ENCODE assay signal across 17 cellular contexts in the genomic region with DNA sequence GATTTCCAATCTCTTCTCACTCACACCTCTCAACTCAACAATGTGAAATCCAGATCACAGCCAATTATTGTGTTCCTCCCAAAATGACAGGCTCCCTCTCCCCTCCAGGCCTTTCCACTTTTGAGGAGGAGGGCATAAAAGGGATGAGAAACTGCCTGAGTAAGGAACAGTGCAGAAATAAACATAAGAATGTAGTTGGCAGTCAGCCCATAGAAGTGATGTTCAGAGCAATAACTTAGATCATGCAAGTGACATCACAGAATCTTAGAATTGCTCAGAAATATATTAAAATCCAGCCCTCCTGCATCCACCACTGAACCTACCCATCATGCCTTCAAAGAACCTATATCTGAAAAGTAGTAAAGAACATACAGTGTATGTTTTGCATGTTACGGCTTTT.
DNase-seq lines count a peak whose midpoint lies in the region; ATAC-seq and TF ChIP-seq lines count a peak whose summit lies in the region.
"Had no signal": no experiment of that assay in that cellular context is flagged by ENCODE, and none has a peak within 500 bp of the region (broad histone marks: within the 10 kb centered on the region; RNA-seq: fewer than 3 reads in every experiment).

No MANE protein-coding gene starts in this region.

- no peak overlapping the region for H2AK5ac ChIP-seq in IMR-90 (ENCODE audit: low read depth, low read length)

- no peak overlapping the region for H2BK120ac ChIP-seq in IMR-90 (ENCODE audit: low read depth, low read length)

- no peak overlapping the region for H2BK20ac ChIP-seq in IMR-90 (ENCODE audit: low read depth, low read length)

- H3K9me3 ChIP-seq in IMR-90 (ENCODE audit: control insufficient read depth, insufficient read depth, low read length), result no peaks in the 10 kb centered on the region
- H3K9me3 ChIP-seq in ascending aorta, result no peaks in the 10 kb centered on the region

- H3K27ac ChIP-seq in IMR-90 (ENCODE audit: insufficient read depth, low read length) (no peak overlapping the region), ascending aorta (no peak overlapping the region)
- H3K27ac ChIP-seq: 22Rv1, HL-60 had no signal

- no peak overlapping the region for H2AK9ac ChIP-seq in IMR-90 (replicated peaks; ENCODE audit: low read depth, low read length, poor library complexity)

- POLR2A ChIA-PET in activated CD4-positive, alpha-beta T cell treated with anti-CD3 and anti-CD28 coated beads for 36 hours (lab: Charles Lee), result no interaction called here
- POLR2A ChIA-PET in activated CD4-positive, alpha-beta T cell treated with anti-CD3 and anti-CD28 coated beads, Interleukin-2, amount 10 ng/mL, durations not matched to agents 7 days and 5 days (lab: Charles Lee), result no interaction called here
- POLR2A ChIA-PET in IMR-90 (lab: Charles Lee; ENCODE audit: unreplicated experiment), result no interaction called here

- no peak for DNase-seq in activated CD4-positive, alpha-beta T cell treated with anti-CD3 and anti-CD28 coated beads for 36 hours
- DNase-seq in activated CD4-positive, alpha-beta T cell treated with anti-CD3 and anti-CD28 coated beads, Interleukin-2, amount 10 ng/mL, durations not matched to agents 7 days and 5 days, result no peak
- peak; percentile 16 for DNase-seq in IMR-90
- DNase-seq in astrocyte of the hippocampus (ENCODE audit: low read depth, low spot score), result peak; percentile 22
- DNase-seq in iris pigment epithelial cell (ENCODE audit: low read depth), result peak; percentile 37
- DNase-seq in ascending aorta (ENCODE audit: low spot score in 2 of 2), result no peak
- no peak for DNase-seq in DMS114 treated with DMSO at 0.1 percent for 48 hours (lab: John Stamatoyannopoulos, UW; ENCODE audit: unreplicated experiment)
- no peak for DNase-seq in OCI-M2 (lab: John Stamatoyannopoulos, UW; ENCODE audit: unreplicated experiment)
- DNase-seq: CD8-positive, alpha-beta T cell; COR-L47; DND-41; GF-D8; HCEC 1CT; HFFc6 had no signal

- H3K9me1 ChIP-seq in IMR-90 (ENCODE audit: insufficient read depth, low read length), result no peaks in the 10 kb centered on the region

- BruUV-seq in IMR-90 (replicated peaks; lab: Mats Ljungman, UMichigan), result no TSS peak

- H2BK15ac ChIP-seq in IMR-90 (ENCODE audit: low read depth, low read length), result no peak overlapping the region

- no peaks in the 10 kb centered on the region for H4K20me1 ChIP-seq in IMR-90 (ENCODE audit: insufficient read depth, low read length)

- no peak overlapping the region for H2AFZ ChIP-seq in IMR-90 (replicated peaks; ENCODE audit: low read length, poor library complexity)

- H3K4me2 ChIP-seq in IMR-90 (ENCODE audit: low read depth, low read length), result no peak overlapping the region

- no peak overlapping the region for H2BK5ac ChIP-seq in IMR-90 (ENCODE audit: low read depth, low read length, poor library complexity, severe bottlenecking)

- no peaks in the 10 kb centered on the region for H3K9me3 Mint-ChIP-seq in activated CD4-positive, alpha-beta T cell treated with anti-CD3 and anti-CD28 coated beads for 36 hours (ENCODE audit: low read depth)
- peaks cover 5% of the 10 kb centered on the region for H3K9me3 Mint-ChIP-seq in activated CD4-positive, alpha-beta T cell treated with anti-CD3 and anti-CD28 coated beads, Interleukin-2, amount 10 ng/mL, durations not matched to agents 7 days and 5 days
- H3K9me3 Mint-ChIP-seq: CD14-positive monocyte; CD8-positive, alpha-beta T cell; HFFc6 had no signal

- in situ Hi-C loops in IMR-90 (cut with MboI; ENCODE audit: low sequenced_read_pairs), result no loop called here

- H3K56ac ChIP-seq in IMR-90 (ENCODE audit: extremely low read depth, insufficient read depth, low read length), result no peak overlapping the region

- H3K79me1 ChIP-seq in IMR-90 (ENCODE audit: low read depth in 1 of 2, low read length in 2 of 2), result no peaks in the 10 kb centered on the region

- H4K5ac ChIP-seq in IMR-90 (ENCODE audit: low read depth, low read length), result no peak overlapping the region

- no peaks in the 10 kb centered on the region for H3K36me3 ChIP-seq in IMR-90 (ENCODE audit: control insufficient read depth, insufficient read depth, low read length)
- no peaks in the 10 kb centered on the region for H3K36me3 ChIP-seq in ascending aorta

- H3K4me1 Mint-ChIP-seq in activated CD4-positive, alpha-beta T cell treated with anti-CD3 and anti-CD28 coated beads for 36 hours, result peaks cover 9% of the 10 kb centered on the region
- H3K4me1 Mint-ChIP-seq in activated CD4-positive, alpha-beta T cell treated with anti-CD3 and anti-CD28 coated beads, Interleukin-2, amount 10 ng/mL, durations not matched to agents 7 days and 5 days, result no peaks in the 10 kb centered on the region
- H3K4me1 Mint-ChIP-seq: CD14-positive monocyte had no signal

- H3K4me1 ChIP-seq in IMR-90 (ENCODE audit: control insufficient read depth, insufficient read depth, low read length), result no peaks in the 10 kb centered on the region
- peaks cover 0 to 6% of the 10 kb centered on the region in 2 donors for H3K4me1 ChIP-seq in ascending aorta

- TF ChIP-seq POLR2A in IMR-90 (IDR thresholded peaks at IDR 0.05; ENCODE audit: low read depth, low read length), result no peak

- H4K8ac ChIP-seq in IMR-90 (ENCODE audit: low read depth in 2 of 2, low read length in 2 of 2), result no peak overlapping the region

- no peak overlapping the region for H3K18ac ChIP-seq in IMR-90 (ENCODE audit: low read depth, low read length)

- no peak for TF ChIP-seq RAD21 in IMR-90 (IDR thresholded peaks at IDR 0.05; ENCODE audit: low read length)

- H3K4me3 ChIP-seq in IMR-90 (ENCODE audit: insufficient read depth, low read depth, low read length) (no peak overlapping the region), ascending aorta (no peak overlapping the region)

- H3K27me3 Mint-ChIP-seq in activated CD4-positive, alpha-beta T cell treated with anti-CD3 and anti-CD28 coated beads for 36 hours, result no peaks in the 10 kb centered on the region
- H3K27me3 Mint-ChIP-seq in activated CD4-positive, alpha-beta T cell treated with anti-CD3 and anti-CD28 coated beads, Interleukin-2, amount 10 ng/mL, durations not matched to agents 7 days and 5 days, result no peaks in the 10 kb centered on the region

- no peak overlapping the region for H3K14ac ChIP-seq in IMR-90 (replicated peaks; ENCODE audit: low read depth, low read length)

- H3K27me3 ChIP-seq in IMR-90 (ENCODE audit: control insufficient read depth, insufficient read depth, low read length) (peaks cover 2% of the 10 kb centered on the region; the same call in 1 of the 2 replicates), ascending aorta (no peaks in the 10 kb centered on the region)

- ATAC-seq in activated CD4-positive, alpha-beta T cell treated with anti-CD3 and anti-CD28 coated beads for 36 hours, result peak; percentile 16
- ATAC-seq in IMR-90 (ENCODE audit: low read depth), result no peak
- ATAC-seq: CD8-positive, alpha-beta T cell had no signal

- no peak overlapping the region for H4K91ac ChIP-seq in IMR-90 (ENCODE audit: insufficient read depth, low read depth, low read length)

- WGBS in IMR-90 (ENCODE audit: extremely low coverage in 2 of 2, insufficient read length in 1 of 2), 2 experiments, result no CpG with 5 or more reads among the region's 1 CpG

- no peak overlapping the region for H3K4me3 Mint-ChIP-seq in activated CD4-positive, alpha-beta T cell treated with anti-CD3 and anti-CD28 coated beads for 36 hours
- H3K4me3 Mint-ChIP-seq in activated CD4-positive, alpha-beta T cell treated with anti-CD3 and anti-CD28 coated beads, Interleukin-2, amount 10 ng/mL, durations not matched to agents 7 days and 5 days, result no peak overlapping the region
- H3K4me3 Mint-ChIP-seq: CD14-positive monocyte; CD8-positive, alpha-beta T cell; HFFc6 had no signal

- no peak overlapping the region for H3K4ac ChIP-seq in IMR-90 (ENCODE audit: low read depth, low read length)

- dilution Hi-C loops in IMR-90 (cut with HindIII; ENCODE audit: low sequenced_read_pairs, unreplicated experiment), result no loop called here

- H3K27ac Mint-ChIP-seq in activated CD4-positive, alpha-beta T cell treated with anti-CD3 and anti-CD28 coated beads for 36 hours, result no peak overlapping the region
- H3K27ac Mint-ChIP-seq in activated CD4-positive, alpha-beta T cell treated with anti-CD3 and anti-CD28 coated beads, Interleukin-2, amount 10 ng/mL, durations not matched to agents 7 days and 5 days, result no peak overlapping the region
- H3K27ac Mint-ChIP-seq: CD14-positive monocyte; CD8-positive, alpha-beta T cell; HFFc6 had no signal

- intact Hi-C loops in activated CD4-positive, alpha-beta T cell treated with anti-CD3 and anti-CD28 coated beads for 36 hours (cut with DNase I, micrococcal nuclease), result no loop called here
- intact Hi-C loops in IMR-90 (cut with micrococcal nuclease) (no loop called here), ascending aorta (cut with DNase I) (no loop called here)

- no peaks in the 10 kb centered on the region for H3K36me3 Mint-ChIP-seq in activated CD4-positive, alpha-beta T cell treated with anti-CD3 and anti-CD28 coated beads for 36 hours (ENCODE audit: low read depth)
- H3K36me3 Mint-ChIP-seq in activated CD4-positive, alpha-beta T cell treated with anti-CD3 and anti-CD28 coated beads, Interleukin-2, amount 10 ng/mL, durations not matched to agents 7 days and 5 days (ENCODE audit: low read depth), result no peaks in the 10 kb centered on the region
- H3K36me3 Mint-ChIP-seq: CD14-positive monocyte; CD8-positive, alpha-beta T cell had no signal

- TF ChIP-seq CTCF in IMR-90 (conservative IDR thresholded peaks at IDR 0.05; ENCODE audit: low read depth, low read length) (no peak), ascending aorta (IDR thresholded peaks at IDR 0.05) (no peak)

- CTCF ChIA-PET in activated CD4-positive, alpha-beta T cell treated with anti-CD3 and anti-CD28 coated beads for 36 hours (lab: Charles Lee), result no interaction called here
- CTCF ChIA-PET in activated CD4-positive, alpha-beta T cell treated with anti-CD3 and anti-CD28 coated beads, Interleukin-2, amount 10 ng/mL, durations not matched to agents 7 days and 5 days (lab: Charles Lee), result no interaction called here
- CTCF ChIA-PET in IMR-90 (lab: Yijun Ruan, JAX), result no interaction called here

- no peak overlapping the region for H3K9ac ChIP-seq in IMR-90 (ENCODE audit: low read depth, low read length)

- H3K23ac ChIP-seq in IMR-90 (ENCODE audit: low read depth, low read length), result no peak overlapping the region

TF ChIP-seq in IMR-90, 13 proteins besides CTCF, POLR2A, EP300 and RAD21 (continues in another document):
- no peak for TF ChIP-seq SMC3 (IDR thresholded peaks at IDR 0.05; ENCODE audit: low read depth, low read length)
- no peak for TF ChIP-seq MAZ (IDR thresholded peaks at IDR 0.05; ENCODE audit: borderline replicate concordance, low read depth, low read length)
- TF ChIP-seq MXI1 (IDR thresholded peaks at IDR 0.05; ENCODE audit: borderline replicate concordance, low read depth, low read length), result no peak
- TF ChIP-seq BHLHE40 (IDR thresholded peaks at IDR 0.05; ENCODE audit: low read depth, low read length), result no peak
- TF ChIP-seq RFX5 (IDR thresholded peaks at IDR 0.05; ENCODE audit: low read depth, low read length), result no peak
- TF ChIP-seq MAFK (IDR thresholded peaks at IDR 0.05; ENCODE audit: low read depth, low read length), result no peak

Comparison
In these comparisons a context has a peak if more than half of its experiments do, and no peak if none do; other contexts are left out.
1. DNase-seq: peak in IMR-90 (single experiment), astrocyte of the hippocampus (single experiment) and iris pigment epithelial cell (single experiment); none in activated CD4-positive, alpha-beta T cell treated with anti-CD3 and anti-CD28 coated beads for 36 hours (single experiment), activated CD4-positive, alpha-beta T cell treated with anti-CD3 and anti-CD28 coated beads, Interleukin-2, amount 10 ng/mL, durations not matched to agents 7 days and 5 days (single experiment), ascending aorta (0 of 2), DMS114 treated with DMSO at 0.1 percent for 48 hours (single experiment) and OCI-M2 (single experiment).